1 cellular context compared by ENCODE assay signal in genomic region chr17:19341641-19342610, GRCh38.
TF ChIP-seq lines count a peak whose summit lies in the region.

No MANE protein-coding gene starts in this region.

TF ChIP-seq in HEK293, 187 proteins besides CTCF, POLR2A, EP300 and RAD21 (continued from another document):
- TF ChIP-seq REST (tag by site-specific recombination; IDR thresholded peaks at IDR 0.05) (no peak), ZNF600 (tag by site-specific recombination; IDR thresholded peaks at IDR 0.05) (peak; percentile 49; the same call in 1 of the 2 replicates), ZNF558 (tag by site-specific recombination; IDR thresholded peaks at IDR 0.05) (no peak), ZFP41 (tag by site-specific recombination; IDR thresholded peaks at IDR 0.05; ENCODE audit: borderline replicate concordance) (no peak), EGR2 (tag by site-specific recombination; IDR thresholded peaks at IDR 0.05; ENCODE audit: low read depth) (peak; percentile 43; the same call in 1 of the 2 replicates), ZIC2 (tag by site-specific recombination; IDR thresholded peaks at IDR 0.05) (no peak), ZSCAN23 (tag by site-specific recombination; IDR thresholded peaks at IDR 0.05) (no peak), IKZF3 (tag by site-specific recombination; IDR thresholded peaks at IDR 0.05) (no peak), ZBTB6 (tag by site-specific recombination; IDR thresholded peaks at IDR 0.05) (no peak), PRDM4 (tag by site-specific recombination; IDR thresholded peaks at IDR 0.05) (no peak), ZNF248 (tag by site-specific recombination; IDR thresholded peaks at IDR 0.05) (no peak), ZNF157 (tag by site-specific recombination; IDR thresholded peaks at IDR 0.05) (no peak)
